Comparison of ENCODE assay signal across 1 cellular context in the genomic region with DNA sequence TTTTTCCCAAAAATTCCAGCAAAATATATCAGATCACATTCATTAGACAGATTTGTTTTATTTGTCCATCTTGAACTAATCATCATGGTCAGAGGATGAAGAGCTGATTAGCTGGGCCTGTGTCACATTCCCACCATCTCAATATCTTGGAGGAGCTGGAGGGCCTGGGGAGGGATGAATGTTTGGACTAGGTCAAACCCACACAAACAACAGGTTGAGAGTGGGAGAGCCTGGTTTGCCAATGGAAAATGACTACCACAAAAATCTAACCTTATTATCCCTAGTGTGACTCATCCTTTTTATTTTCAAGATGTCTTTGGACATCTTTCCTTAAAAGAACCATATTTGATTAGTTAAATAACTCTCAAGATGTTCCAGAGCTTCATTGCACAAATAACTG.
TF ChIP-seq lines count a peak whose summit lies in the region.

No MANE protein-coding gene starts in this region.

TF ChIP-seq in SK-N-SH treated with all-trans-retinoic acid at 6 μM for 48 hours, 23 proteins besides CTCF, POLR2A, EP300 and RAD21 (continued from another document):
- TF ChIP-seq, protein P1, sequence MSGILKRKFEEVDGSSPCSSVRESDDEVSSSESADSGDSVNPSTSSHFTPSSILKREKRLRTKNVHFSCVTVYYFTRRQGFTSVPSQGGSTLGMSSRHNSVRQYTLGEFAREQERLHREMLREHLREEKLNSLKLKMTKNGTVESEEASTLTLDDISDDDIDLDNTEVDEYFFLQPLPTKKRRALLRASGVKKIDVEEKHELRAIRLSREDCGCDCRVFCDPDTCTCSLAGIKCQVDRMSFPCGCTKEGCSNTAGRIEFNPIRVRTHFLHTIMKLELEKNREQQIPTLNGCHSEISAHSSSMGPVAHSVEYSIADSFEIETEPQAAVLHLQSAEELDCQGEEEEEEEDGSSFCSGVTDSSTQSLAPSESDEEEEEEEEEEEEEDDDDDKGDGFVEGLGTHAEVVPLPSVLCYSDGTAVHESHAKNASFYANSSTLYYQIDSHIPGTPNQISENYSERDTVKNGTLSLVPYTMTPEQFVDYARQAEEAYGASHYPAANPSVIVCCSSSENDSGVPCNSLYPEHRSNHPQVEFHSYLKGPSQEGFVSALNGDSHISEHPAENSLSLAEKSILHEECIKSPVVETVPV (CRISPR knock-in tag; IDR thresholded peaks at IDR 0.05) = no peak
- TF ChIP-seq, protein P2, sequence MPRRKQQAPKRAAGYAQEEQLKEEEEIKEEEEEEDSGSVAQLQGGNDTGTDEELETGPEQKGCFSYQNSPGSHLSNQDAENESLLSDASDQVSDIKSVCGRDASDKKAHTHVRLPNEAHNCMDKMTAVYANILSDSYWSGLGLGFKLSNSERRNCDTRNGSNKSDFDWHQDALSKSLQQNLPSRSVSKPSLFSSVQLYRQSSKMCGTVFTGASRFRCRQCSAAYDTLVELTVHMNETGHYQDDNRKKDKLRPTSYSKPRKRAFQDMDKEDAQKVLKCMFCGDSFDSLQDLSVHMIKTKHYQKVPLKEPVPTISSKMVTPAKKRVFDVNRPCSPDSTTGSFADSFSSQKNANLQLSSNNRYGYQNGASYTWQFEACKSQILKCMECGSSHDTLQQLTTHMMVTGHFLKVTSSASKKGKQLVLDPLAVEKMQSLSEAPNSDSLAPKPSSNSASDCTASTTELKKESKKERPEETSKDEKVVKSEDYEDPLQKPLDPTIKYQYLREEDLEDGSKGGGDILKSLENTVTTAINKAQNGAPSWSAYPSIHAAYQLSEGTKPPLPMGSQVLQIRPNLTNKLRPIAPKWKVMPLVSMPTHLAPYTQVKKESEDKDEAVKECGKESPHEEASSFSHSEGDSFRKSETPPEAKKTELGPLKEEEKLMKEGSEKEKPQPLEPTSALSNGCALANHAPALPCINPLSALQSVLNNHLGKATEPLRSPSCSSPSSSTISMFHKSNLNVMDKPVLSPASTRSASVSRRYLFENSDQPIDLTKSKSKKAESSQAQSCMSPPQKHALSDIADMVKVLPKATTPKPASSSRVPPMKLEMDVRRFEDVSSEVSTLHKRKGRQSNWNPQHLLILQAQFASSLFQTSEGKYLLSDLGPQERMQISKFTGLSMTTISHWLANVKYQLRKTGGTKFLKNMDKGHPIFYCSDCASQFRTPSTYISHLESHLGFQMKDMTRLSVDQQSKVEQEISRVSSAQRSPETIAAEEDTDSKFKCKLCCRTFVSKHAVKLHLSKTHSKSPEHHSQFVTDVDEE (CRISPR knock-in tag; IDR thresholded peaks at IDR 0.05) = no peak
TF ChIP-seq in SK-N-SH treated with all-trans-retinoic acid at 6 μM for 48 hours: peak in this region for 0.
